Comparison of ENCODE assay signal across 25 cellular contexts in genomic region chr7:156466262-156466661, GRCh38.
"Had no signal": no experiment of that assay in that cellular context is flagged by ENCODE, and none has a peak within 500 bp of the region (broad histone marks: within the 10 kb centered on the region; RNA-seq: fewer than 3 reads in every experiment).

No MANE protein-coding gene starts in this region.

- H3K4me1 ChIP-seq: foreskin keratinocyte, heart left ventricle had no signal

- H3K27me3 ChIP-seq: foreskin keratinocyte had no signal

- H3K9me3 ChIP-seq: mucosa of descending colon, thoracic aorta had no signal

- DNase-seq: activated CD4-positive, alpha-beta T cell treated with anti-CD3 and anti-CD28 coated beads for 36 hours; activated CD4-positive, CD25-positive, alpha-beta regulatory T cell; activated CD8-positive, alpha-beta memory T cell treated with anti-CD3 and anti-CD28 coated beads, Interleukin-2, amount 10 ng/mL, durations not matched to agents 7 days and 5 days; activated CD8-positive, alpha-beta T cell treated with anti-CD3 and anti-CD28 coated beads, Interleukin-2, amount 10 ng/mL, durations not matched to agents 7 days and 5 days; activated naive CD8-positive, alpha-beta T cell treated with anti-CD3 and anti-CD28 coated beads, Interleukin-2, amount 50 U/mL, for 24 hours; activated T-cell treated with anti-CD3 and anti-CD28 coated beads, Interleukin-2, amount 50 U/mL, for 48 hours; amygdala; caudate nucleus; foreskin keratinocyte; heart left ventricle; kidney glomerular epithelial cell; left ventricle myocardium superior; mucosa of descending colon; stimulated activated CD4-positive, alpha-beta T cell treated with anti-CD3 and anti-CD28 coated beads, Interleukin-12 subunit alpha, Interleukin-12 subunit beta, amount 100 ng/mL, for 4 hours; stimulated activated CD4-positive, alpha-beta T cell treated with anti-CD3 and anti-CD28 coated beads, Interleukin-4, amount 100 ng/mL, for 1 hour; T-helper 2 cell had no signal

- H3K27ac ChIP-seq: foreskin keratinocyte, heart left ventricle, skin epidermis, thoracic aorta had no signal

- ATAC-seq: activated CD4-positive, alpha-beta T cell treated with anti-CD3 and anti-CD28 coated beads for 36 hours; activated CD8-positive, alpha-beta memory T cell treated with anti-CD3 and anti-CD28 coated beads, Interleukin-2, amount 10 ng/mL, durations not matched to agents 7 days and 5 days; activated CD8-positive, alpha-beta T cell treated with anti-CD3 and anti-CD28 coated beads, Interleukin-2, amount 10 ng/mL, durations not matched to agents 7 days and 5 days; activated naive CD8-positive, alpha-beta T cell treated with anti-CD3 and anti-CD28 coated beads, Interleukin-2, amount 50 U/mL, for 24 hours; esophagus mucosa; foreskin keratinocyte; heart left ventricle; left ventricle myocardium superior; mucosa of descending colon; natural killer cell treated with Interleukin-12 subunit alpha and Interleukin-12 subunit beta and Interleukin-15 and Interleukin-18, amount 100 ng/mL, for 72 hours; sciatic nerve; stimulated activated effector memory CD8-positive, alpha-beta T cell treated with anti-CD3 and anti-CD28 coated beads, Interleukin-12 subunit alpha, Interleukin-12 subunit beta, amount 100 ng/mL, for 72 hours had no signal

- H3K4me3 Mint-ChIP-seq: activated CD4-positive, alpha-beta T cell treated with anti-CD3 and anti-CD28 coated beads for 36 hours; activated CD8-positive, alpha-beta memory T cell treated with anti-CD3 and anti-CD28 coated beads, Interleukin-2, amount 10 ng/mL, durations not matched to agents 7 days and 5 days; activated CD8-positive, alpha-beta T cell treated with anti-CD3 and anti-CD28 coated beads, Interleukin-2, amount 10 ng/mL, durations not matched to agents 7 days and 5 days; activated naive CD4-positive, alpha-beta T cell treated with anti-CD3 and anti-CD28 coated beads, Interleukin-2, amount 50 U/mL, for 24 hours; activated naive CD8-positive, alpha-beta T cell treated with anti-CD3 and anti-CD28 coated beads, Interleukin-2, amount 50 U/mL, for 24 hours; natural killer cell treated with Interleukin-12 subunit alpha and Interleukin-12 subunit beta and Interleukin-15 and Interleukin-18, amount 100 ng/mL, for 72 hours; stimulated activated effector memory CD8-positive, alpha-beta T cell treated with anti-CD3 and anti-CD28 coated beads, Interleukin-12 subunit alpha, Interleukin-12 subunit beta, amount 100 ng/mL, for 72 hours; stimulated activated naive CD8-positive, alpha-beta T cell treated with anti-CD3 and anti-CD28 coated beads, Interleukin-15, Interleukin-2, amounts not matched to agents 100 ng/mL and 50 ng/mL, for 24 hours had no signal

- H3K4me3 ChIP-seq: heart left ventricle, mucosa of descending colon, skin epidermis, thoracic aorta had no signal

- H3K27me3 Mint-ChIP-seq: activated naive CD4-positive, alpha-beta T cell treated with anti-CD3 and anti-CD28 coated beads, Interleukin-2, amount 50 U/mL, for 24 hours; activated naive CD8-positive, alpha-beta T cell treated with anti-CD3 and anti-CD28 coated beads, Interleukin-2, amount 50 U/mL, for 24 hours had no signal

- H3K27ac Mint-ChIP-seq: activated CD4-positive, alpha-beta T cell treated with anti-CD3 and anti-CD28 coated beads for 36 hours; activated CD8-positive, alpha-beta memory T cell treated with anti-CD3 and anti-CD28 coated beads, Interleukin-2, amount 10 ng/mL, durations not matched to agents 7 days and 5 days; activated CD8-positive, alpha-beta T cell treated with anti-CD3 and anti-CD28 coated beads, Interleukin-2, amount 10 ng/mL, durations not matched to agents 7 days and 5 days; activated naive CD4-positive, alpha-beta T cell treated with anti-CD3 and anti-CD28 coated beads, Interleukin-2, amount 50 U/mL, for 24 hours; activated naive CD8-positive, alpha-beta T cell treated with anti-CD3 and anti-CD28 coated beads, Interleukin-2, amount 50 U/mL, for 24 hours; activated T-helper 2 cell treated with anti-CD3 and anti-CD28 coated beads, Interferon-gamma antibody, Interleukin-2, Interleukin-4, amounts not matched to agents 10 μg/mL and 5 μg/mL and 100 μg/mL, durations not matched to agents 14 hours and 24 hours and 36 hours; natural killer cell treated with Interleukin-12 subunit alpha and Interleukin-12 subunit beta and Interleukin-15 and Interleukin-18, amount 100 ng/mL, for 72 hours; stimulated activated effector memory CD8-positive, alpha-beta T cell treated with anti-CD3 and anti-CD28 coated beads, Interleukin-12 subunit alpha, Interleukin-12 subunit beta, amount 100 ng/mL, for 72 hours; stimulated activated naive CD8-positive, alpha-beta T cell treated with anti-CD3 and anti-CD28 coated beads, Interleukin-15, Interleukin-2, amounts not matched to agents 100 ng/mL and 50 ng/mL, for 24 hours had no signal

- H3K36me3 Mint-ChIP-seq: activated CD8-positive, alpha-beta memory T cell treated with anti-CD3 and anti-CD28 coated beads, Interleukin-2, amount 10 ng/mL, durations not matched to agents 7 days and 5 days; activated naive CD4-positive, alpha-beta T cell treated with anti-CD3 and anti-CD28 coated beads, Interleukin-2, amount 50 U/mL, for 24 hours; natural killer cell treated with Interleukin-12 subunit alpha and Interleukin-12 subunit beta and Interleukin-15 and Interleukin-18, amount 100 ng/mL, for 72 hours had no signal

- H3K9me3 Mint-ChIP-seq: activated naive CD4-positive, alpha-beta T cell treated with anti-CD3 and anti-CD28 coated beads, Interleukin-2, amount 50 U/mL, for 24 hours; activated naive CD8-positive, alpha-beta T cell treated with anti-CD3 and anti-CD28 coated beads, Interleukin-2, amount 50 U/mL, for 24 hours; activated T-helper 2 cell treated with anti-CD3 and anti-CD28 coated beads, Interferon-gamma antibody, Interleukin-2, Interleukin-4, amounts not matched to agents 10 μg/mL and 5 μg/mL and 100 μg/mL, durations not matched to agents 14 hours and 24 hours and 36 hours; natural killer cell treated with Interleukin-12 subunit alpha and Interleukin-12 subunit beta and Interleukin-15 and Interleukin-18, amount 100 ng/mL, for 72 hours; stimulated activated effector memory CD8-positive, alpha-beta T cell treated with anti-CD3 and anti-CD28 coated beads, Interleukin-12 subunit alpha, Interleukin-12 subunit beta, amount 100 ng/mL, for 72 hours; stimulated activated naive CD8-positive, alpha-beta T cell treated with anti-CD3 and anti-CD28 coated beads, Interleukin-15, Interleukin-2, amounts not matched to agents 100 ng/mL and 50 ng/mL, for 24 hours had no signal

- H3K36me3 ChIP-seq: heart left ventricle, thoracic aorta had no signal

- H3K4me1 Mint-ChIP-seq: activated CD4-positive, alpha-beta T cell treated with anti-CD3 and anti-CD28 coated beads for 36 hours; activated CD8-positive, alpha-beta memory T cell treated with anti-CD3 and anti-CD28 coated beads, Interleukin-2, amount 10 ng/mL, durations not matched to agents 7 days and 5 days; activated naive CD4-positive, alpha-beta T cell treated with anti-CD3 and anti-CD28 coated beads, Interleukin-2, amount 50 U/mL, for 24 hours; activated naive CD8-positive, alpha-beta T cell treated with anti-CD3 and anti-CD28 coated beads, Interleukin-2, amount 50 U/mL, for 24 hours; stimulated activated effector memory CD8-positive, alpha-beta T cell treated with anti-CD3 and anti-CD28 coated beads, Interleukin-12 subunit alpha, Interleukin-12 subunit beta, amount 100 ng/mL, for 72 hours had no signal
